ENCODE assay signal across 8 cellular contexts in the genomic region with DNA sequence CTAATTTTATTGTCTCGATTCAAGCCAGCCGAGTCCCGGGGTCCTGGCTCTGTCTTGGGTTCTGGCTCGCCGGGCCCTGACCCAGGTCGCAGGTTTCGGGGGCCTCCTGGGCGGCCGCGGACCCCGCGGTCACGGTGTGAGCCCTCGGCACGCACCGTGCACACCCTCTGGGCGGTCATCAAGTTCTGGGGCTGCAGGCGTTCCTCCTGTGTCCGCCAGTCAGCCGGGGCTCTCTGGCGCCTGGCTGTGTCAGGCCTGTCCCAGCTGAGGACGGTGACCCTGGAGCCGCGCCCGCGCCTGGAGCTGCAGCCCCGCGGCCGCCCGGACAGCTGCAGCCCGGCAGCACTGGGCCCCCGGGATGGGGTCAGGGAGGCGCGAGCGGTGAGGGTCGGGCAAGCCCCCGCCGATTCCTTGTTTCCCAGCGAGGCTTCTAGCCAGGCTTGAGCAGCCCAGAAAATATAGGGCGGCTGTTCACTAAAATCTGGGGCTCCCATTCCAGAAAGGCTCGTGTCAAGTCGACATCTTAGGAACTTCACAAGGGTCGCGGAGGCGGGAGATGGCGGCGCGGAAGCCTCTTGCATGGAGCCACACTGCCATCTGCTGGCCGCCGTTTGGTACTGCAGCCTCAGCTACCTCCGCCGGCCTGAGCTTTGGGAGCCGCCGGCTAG. TPM values are rescaled to one million over a fixed set of nuclear protein-coding genes. Genes with fewer than 3 reads are reported as not detected.
DNase-seq lines count a peak whose midpoint lies in the region; ATAC-seq and TF ChIP-seq lines count a peak whose summit lies in the region.

No MANE protein-coding gene starts in this region.

- CTCF ChIA-PET in BJ (lab: Yijun Ruan, JAX) = interaction anchor here (0.6 to 4.0 kb wide), 32 partner anchors 10 to 1268 kb away, joined by 3 to 74 read pairs (median 4); partner anchors contain the start of genes HOXA10, HOXA3 and HOXA5
- CTCF ChIA-PET in IMR-90 (lab: Yijun Ruan, JAX) = interaction anchor here (0.6 to 1.8 kb wide), 23 partner anchors 10 to 1268 kb away, joined by 3 to 29 read pairs (median 4); partner anchors contain the start of gene HOXA5

- TF ChIP-seq CTCF in BJ (IDR thresholded peaks at IDR 0.05; ENCODE audit: insufficient read depth, low read depth, low read length) (peak; percentile 98), IMR-90 (conservative IDR thresholded peaks at IDR 0.05; ENCODE audit: low read depth, low read length) (peak; percentile 95), neural cell (IDR thresholded peaks at IDR 0.05; ENCODE audit: poor library complexity, severe bottlenecking) (peak; percentile 98)

- no peak overlapping the region for H2BK5ac ChIP-seq in IMR-90 (ENCODE audit: low read depth, low read length, poor library complexity, severe bottlenecking)

- H3K14ac ChIP-seq in IMR-90 (replicated peaks; ENCODE audit: low read depth, low read length) = no peak overlapping the region; the same call in 1 of the 2 replicates

- peaks cover 14% of the 10 kb centered on the region for H3K36me3 ChIP-seq in BJ (ENCODE audit: control insufficient read depth, insufficient read depth, low read length)
- H3K36me3 ChIP-seq in IMR-90 (ENCODE audit: control insufficient read depth, insufficient read depth, low read length) = no peaks in the 10 kb centered on the region
- no peaks in the 10 kb centered on the region for H3K36me3 ChIP-seq in neural cell (ENCODE audit: insufficient read depth, low read length)

- TF ChIP-seq EP300 in neural cell (conservative IDR thresholded peaks at IDR 0.05; ENCODE audit: poor library complexity, severe bottlenecking) = peak; percentile 24

- H4K5ac ChIP-seq in IMR-90 (ENCODE audit: low read depth, low read length) = no peak overlapping the region; the same call in 1 of the 2 replicates

- intact Hi-C loops in IMR-90 (cut with micrococcal nuclease) = loop anchor here (1.0 to 10.0 kb wide), 4 partner anchors 791 to 1906 kb away; partner anchors contain the start of genes CBX3 and HNRNPA2B1

- POLR2A ChIA-PET in BJ (lab: Charles Lee) = interaction anchor here (0.6 kb wide), 2 partner anchors 32 to 35 kb away, joined by 3 to 12 read pairs; no protein-coding TSS in a partner anchor
- POLR2A ChIA-PET in IMR-90 (lab: Charles Lee; ENCODE audit: unreplicated experiment) = no interaction called here

- peak overlapping the region; percentile 63 for H2AK9ac ChIP-seq in IMR-90 (replicated peaks; ENCODE audit: low read depth, low read length, poor library complexity)

- H4K8ac ChIP-seq in IMR-90 (ENCODE audit: low read depth in 2 of 2, low read length in 2 of 2) = peak overlapping the region; percentile 32 to 68; a peak in 1 of 4 replicates

- peak overlapping the region; percentile 39 for H4K91ac ChIP-seq in IMR-90 (ENCODE audit: insufficient read depth, low read depth, low read length)

- H3K4me2 ChIP-seq in IMR-90 (ENCODE audit: low read depth, low read length) (peak overlapping the region; percentile 80), neural cell (ENCODE audit: low read length) (peak overlapping the region; percentile 76)

- H3K27ac ChIP-seq in IMR-90 (ENCODE audit: insufficient read depth, low read length) (no peak overlapping the region), neural cell (ENCODE audit: low read length) (no peak overlapping the region)

- H3K9me3 ChIP-seq in IMR-90 (ENCODE audit: control insufficient read depth, insufficient read depth, low read length) (peaks cover 3% of the 10 kb centered on the region; the same call in 1 of the 2 replicates), neural cell (ENCODE audit: low read length) (peaks cover 32% of the 10 kb centered on the region)

- in situ Hi-C loops in IMR-90 (cut with MboI; ENCODE audit: low sequenced_read_pairs) = no loop called here

- H3K4me3 ChIP-seq in BJ (ENCODE audit: low read depth, low read length) (peak overlapping the region; percentile 72), IMR-90 (ENCODE audit: insufficient read depth, low read depth, low read length) (peak overlapping the region; percentile 55), neural cell (ENCODE audit: low read length) (peak overlapping the region; percentile 76)

- H2BK15ac ChIP-seq in IMR-90 (ENCODE audit: low read depth, low read length) = no peak overlapping the region; the same call in 2 of the 3 replicates

- BruUV-seq in IMR-90 (replicated peaks; lab: Mats Ljungman, UMichigan) = no TSS peak

- dilution Hi-C loops in IMR-90 (cut with HindIII; ENCODE audit: low sequenced_read_pairs, unreplicated experiment) = no loop called here

- H3K27me3 ChIP-seq in BJ (ENCODE audit: control insufficient read depth, insufficient read depth, low read length) = no peaks in the 10 kb centered on the region
- peaks cover 28% of the 10 kb centered on the region for H3K27me3 ChIP-seq in IMR-90 (ENCODE audit: control insufficient read depth, insufficient read depth, low read length)
- peaks cover 99% of the 10 kb centered on the region for H3K27me3 ChIP-seq in neural cell (ENCODE audit: insufficient read depth, low read depth, low read length)

- H3K9ac ChIP-seq in IMR-90 (ENCODE audit: low read depth, low read length) = peak overlapping the region; percentile 28; the same call in 1 of the 2 replicates
- peak overlapping the region; percentile 45 for H3K9ac ChIP-seq in neural cell (ENCODE audit: low read length)

- no peaks in the 10 kb centered on the region for H3F3A ChIP-seq in neural cell (ENCODE audit: insufficient read depth, low read length, poor library complexity, severe bottlenecking)

- H4K20me1 ChIP-seq in IMR-90 (ENCODE audit: insufficient read depth, low read length) = no peaks in the 10 kb centered on the region
- H4K20me1 ChIP-seq in neural cell (ENCODE audit: insufficient read depth) = no peaks in the 10 kb centered on the region

- H2AK5ac ChIP-seq in IMR-90 (ENCODE audit: low read depth, low read length) = no peak overlapping the region

- H2AFZ ChIP-seq in IMR-90 (replicated peaks; ENCODE audit: low read length, poor library complexity) = peak overlapping the region; percentile 98
- peak overlapping the region; percentile 73 for H2AFZ ChIP-seq in neural cell (ENCODE audit: low read depth, low read length)

- no peak for TF ChIP-seq POLR2A in IMR-90 (IDR thresholded peaks at IDR 0.05; ENCODE audit: low read depth, low read length)

- no peak overlapping the region; the same call in 1 of the 2 replicates for H3K18ac ChIP-seq in IMR-90 (ENCODE audit: low read depth, low read length)

- ATAC-seq in IMR-90 (ENCODE audit: low read depth) = peak; percentile 89

- peak overlapping the region; percentile 73 for H2BK120ac ChIP-seq in IMR-90 (ENCODE audit: low read depth, low read length)

- H3K4me1 ChIP-seq in IMR-90 (ENCODE audit: control insufficient read depth, insufficient read depth, low read length) = peaks cover 1% of the 10 kb centered on the region; the same call in 1 of the 2 replicates

- DNase-seq in BJ (ENCODE audit: low read depth) (no peak), GM19240 (ENCODE audit: insufficient read length, low spot score) (peak; percentile 85), IMR-90 (peak; percentile 77), RKO (ENCODE audit: low spot score) (peak; percentile 89), fibroblast of peridontal ligament (ENCODE audit: extremely low read depth) (peak; percentile 77)
- peak; percentile 78 to 80 for DNase-seq in activated T-helper 1 cell treated with anti-CD3 and anti-CD28 coated beads, Interleukin-2, amount 50 U/mL, for 16 hours (ENCODE audit: low read depth in 1 of 2, low spot score in 1 of 2)
- peak; percentile 81 for DNase-seq in stimulated activated naive CD4-positive, alpha-beta T cell treated with Interleukin-2 at 50 U/mL for 16 hours (lab: John Stamatoyannopoulos, UW)

- H3K56ac ChIP-seq in IMR-90 (ENCODE audit: extremely low read depth, insufficient read depth, low read length) = no peak overlapping the region

- H3K79me2 ChIP-seq in neural cell (replicated peaks; ENCODE audit: insufficient read depth, low read length) = no peaks in the 10 kb centered on the region

- TF ChIP-seq RAD21 in IMR-90 (IDR thresholded peaks at IDR 0.05; ENCODE audit: low read length) = peak; percentile 96
- peak; percentile 99 for TF ChIP-seq RAD21 in neural cell (conservative IDR thresholded peaks at IDR 0.05)

- WGBS in IMR-90 (ENCODE audit: extremely low coverage in 2 of 2, insufficient read length in 1 of 2), 2 experiments = 13% methylated on average over 25 of the region's 54 CpGs; no CpG with 5 or more reads in 1 of the 2 experiments

- H3K4ac ChIP-seq in IMR-90 (ENCODE audit: low read depth, low read length) = peak overlapping the region; percentile 78

- no peak overlapping the region for H2BK20ac ChIP-seq in IMR-90 (ENCODE audit: low read depth, low read length)

- no peak overlapping the region for H3K23ac ChIP-seq in IMR-90 (ENCODE audit: low read depth, low read length)

- no peaks in the 10 kb centered on the region for H3K9me1 ChIP-seq in IMR-90 (ENCODE audit: insufficient read depth, low read length)

- no peaks in the 10 kb centered on the region for H3K9me2 ChIP-seq in neural cell (ENCODE audit: insufficient read depth, low read length)

- no peaks in the 10 kb centered on the region for H3K79me1 ChIP-seq in IMR-90 (ENCODE audit: low read depth in 1 of 2, low read length in 2 of 2)

RNA-seq across cellular contexts. Expression of gene HOXA7, which starts 4.2 kb away (rescaled TPM):
- polyA plus RNA-seq in BJ (2011; rRNA removed) (3.8 and 4.4 TPM in 2 replicates), IMR-90 (2012; rRNA removed) (1.7 TPM in 2 replicates), neural cell (not detected in 2 replicates)
- polyA minus RNA-seq in BJ (2011; rRNA and poly(A)+ RNA removed) = 1.4 and 2.3 TPM in 2 replicates
- total RNA-seq in IMR-90 (2012; rRNA removed) = under 0.01 and 0.18 TPM in 2 replicates
- polyA plus RNA-seq in IMR-90 (2012; cell fraction: cytosol; rRNA removed) = 2.0 and 2.2 TPM in 2 replicates
- polyA plus RNA-seq in IMR-90 (2012; cell fraction: nucleus; rRNA removed; ENCODE audit: low replicate concordance) = 0.51 and 0.71 TPM in 2 replicates
- not detected in 2 replicates for polyA minus RNA-seq in neural cell

RNA-seq across cellular contexts. Expression of gene HOXA9, which starts 4.7 kb away (rescaled TPM):
- polyA plus RNA-seq in BJ (2011; rRNA removed) = 12.6 and 15.0 TPM in 2 replicates
- polyA minus RNA-seq in BJ (2011; rRNA and poly(A)+ RNA removed) = 1.4 and 3.4 TPM in 2 replicates
- total RNA-seq in IMR-90 (2012; rRNA removed) = 0.18 and 0.28 TPM in 2 replicates
- 0.32 and 0.59 TPM in 2 replicates for polyA plus RNA-seq in IMR-90 (2012; rRNA removed)
- 0.10 and 0.26 TPM in 2 replicates for polyA plus RNA-seq in IMR-90 (2012; cell fraction: cytosol; rRNA removed)
- 0.59 and 0.63 TPM in 2 replicates for polyA plus RNA-seq in IMR-90 (2012; cell fraction: nucleus; rRNA removed; ENCODE audit: low replicate concordance)
- polyA plus RNA-seq in neural cell = not detected in 2 replicates
- not detected in 2 replicates for polyA minus RNA-seq in neural cell

RNA-seq across cellular contexts. Expression of gene HOXA3, which starts 8.3 kb away (rescaled TPM):
- 0.09 and 0.15 TPM in 2 replicates for polyA plus RNA-seq in BJ (2011; rRNA removed)
- 0.77 TPM in 1 of 2 replicates, not detected in the other for polyA minus RNA-seq in BJ (2011; rRNA and poly(A)+ RNA removed)
- total RNA-seq in IMR-90 (2012; rRNA removed) = 0.83 and 0.90 TPM in 2 replicates
- 5.4 and 8.8 TPM in 2 replicates for polyA plus RNA-seq in IMR-90 (2012; rRNA removed)
- 4.3 and 8.1 TPM in 2 replicates for polyA plus RNA-seq in IMR-90 (2012; cell fraction: cytosol; rRNA removed)
- 17.8 and 28.7 TPM in 2 replicates for polyA plus RNA-seq in IMR-90 (2012; cell fraction: nucleus; rRNA removed; ENCODE audit: low replicate concordance)
- not detected in 2 replicates for polyA plus RNA-seq in neural cell
- polyA minus RNA-seq in neural cell = not detected in 2 replicates

RNA-seq across cellular contexts. Expression of gene HOXA6, which starts 13.1 kb away (rescaled TPM):
- polyA plus RNA-seq in BJ (2011; rRNA removed) (0.45 and 0.77 TPM in 2 replicates), IMR-90 (2012; rRNA removed) (1.8 and 2.1 TPM in 2 replicates), neural cell (not detected in 2 replicates)
- polyA minus RNA-seq in BJ (2011; rRNA and poly(A)+ RNA removed) = 0.62 TPM in 1 of 2 replicates, not detected in the other
- total RNA-seq in IMR-90 (2012; rRNA removed) = 1.4 and 1.7 TPM in 2 replicates
- 0.50 and 1.7 TPM in 2 replicates for polyA plus RNA-seq in IMR-90 (2012; cell fraction: cytosol; rRNA removed)
- polyA plus RNA-seq in IMR-90 (2012; cell fraction: nucleus; rRNA removed; ENCODE audit: low replicate concordance) = 3.9 and 5.3 TPM in 2 replicates
- polyA minus RNA-seq in neural cell = not detected in 2 replicates

RNA-seq across cellular contexts. Expression of gene HOXA10, which starts 13.4 kb away (rescaled TPM):
- polyA plus RNA-seq in BJ (2011; rRNA removed) = 54.7 and 59.6 TPM in 2 replicates
- 32.3 and 43.4 TPM in 2 replicates for polyA minus RNA-seq in BJ (2011; rRNA and poly(A)+ RNA removed)
- total RNA-seq in IMR-90 (2012; rRNA removed) = 0.18 and 0.28 TPM in 2 replicates
- 0.10 TPM in 2 replicates for polyA plus RNA-seq in IMR-90 (2012; rRNA removed)
- polyA plus RNA-seq in IMR-90 (2012; cell fraction: cytosol; rRNA removed) = 0.05 and 0.30 TPM in 2 replicates
- polyA plus RNA-seq in IMR-90 (2012; cell fraction: nucleus; rRNA removed; ENCODE audit: low replicate concordance) = 0.04 and 0.19 TPM in 2 replicates
- not detected in 2 replicates for polyA plus RNA-seq in neural cell
- polyA minus RNA-seq in neural cell = not detected in 2 replicates
